ENCODE assay signal across 12 cellular contexts in genomic region chr11:68524681-68525080, GRCh38.
A peak's percentile ranks its signal among the peaks of the same experiment; 100 is the strongest.
DNase-seq lines count a peak whose midpoint lies in the region; ATAC-seq and TF ChIP-seq lines count a peak whose summit lies in the region.
"Had no signal": no experiment of that assay in that cellular context is flagged by ENCODE, and none has a peak within 500 bp of the region (broad histone marks: within the 10 kb centered on the region; RNA-seq: fewer than 3 reads in every experiment).

No MANE protein-coding gene starts in this region.

- H2BK5ac ChIP-seq in mesenchymal stem cell (ENCODE audit: low read depth, low read length, poor library complexity, severe bottlenecking), result no peak overlapping the region

- no peak overlapping the region for H2AFZ ChIP-seq in mesenchymal stem cell (ENCODE audit: low read depth, low read length)

- H3K9me3 Mint-ChIP-seq in dendritic cell treated with granulocyte-macrophage colony-stimulating factor and Interleukin-4, amounts not matched to agents 40 ng/mL and 50 ng/mL, for 4 days, result no peaks in the 10 kb centered on the region

- no peak overlapping the region for H3K9ac ChIP-seq in mesenchymal stem cell (ENCODE audit: low read length)

- peaks cover 36% of the 10 kb centered on the region for H3K4me1 Mint-ChIP-seq in dendritic cell treated with granulocyte-macrophage colony-stimulating factor and Interleukin-4, amounts not matched to agents 40 ng/mL and 50 ng/mL, for 4 days (ENCODE audit: low read depth)

- no peak overlapping the region for H3K18ac ChIP-seq in mesenchymal stem cell (ENCODE audit: low read depth in 1 of 2, low read length in 2 of 2)

- in situ Hi-C loops in transverse colon (cut with MboI; ENCODE audit: low pct_ligation_motif_present in 1 of 4, low pct_unique_long_range_greater_than_20kb in 1 of 4, low sequenced_read_pairs in 3 of 4), result no loop called here

- ATAC-seq in Right ventricle myocardium superior (ENCODE audit: poor library complexity), result peak; percentile 44

- H2BK15ac ChIP-seq in mesenchymal stem cell (ENCODE audit: low read depth, poor library complexity, severe bottlenecking), result no peak overlapping the region

- no peaks in the 10 kb centered on the region for H3K9me3 ChIP-seq in mesenchymal stem cell (ENCODE audit: control insufficient read depth, low read length)
- no peaks in the 10 kb centered on the region for H3K9me3 ChIP-seq in transverse colon
- H3K9me3 ChIP-seq in BE2C, result no peaks in the 10 kb centered on the region
- H3K9me3 ChIP-seq: ovary, SJSA1 had no signal

- intact Hi-C loops in Right ventricle myocardium superior (cut with DNase I), result no loop called here
- intact Hi-C loops in cardiac septum (cut with DNase I), result loop anchor here (5.0 kb wide), 1 partner anchor 57 kb away; no protein-coding TSS in a partner anchor
- intact Hi-C loops in dendritic cell treated with granulocyte-macrophage colony-stimulating factor and Interleukin-4, amounts not matched to agents 40 ng/mL and 50 ng/mL, for 4 days (cut with micrococcal nuclease), result no loop called here
- intact Hi-C loops in transverse colon (cut with DNase I; ENCODE audit: low total_unique reads), result no loop called here

- no peak overlapping the region for H2BK120ac ChIP-seq in mesenchymal stem cell (ENCODE audit: low read depth, low read length)

- H2AK5ac ChIP-seq in mesenchymal stem cell (ENCODE audit: low read length, severe bottlenecking), result no peak overlapping the region

- no peak for TF ChIP-seq POLR2A in transverse colon (IDR thresholded peaks at IDR 0.05)

- peaks cover 98% of the 10 kb centered on the region for H3K36me3 Mint-ChIP-seq in dendritic cell treated with granulocyte-macrophage colony-stimulating factor and Interleukin-4, amounts not matched to agents 40 ng/mL and 50 ng/mL, for 4 days (ENCODE audit: low read depth)

- TF ChIP-seq CTCF in transverse colon (IDR thresholded peaks at IDR 0.05) (no peak), BE2C (IDR thresholded peaks at IDR 0.05; ENCODE audit: low read depth, low read length) (no peak)

- H3K4me3 ChIP-seq in mesenchymal stem cell (ENCODE audit: insufficient read depth in 1 of 2, low read depth in 1 of 2, low read length in 2 of 2) (no peak overlapping the region), transverse colon (no peak overlapping the region), BE2C (ENCODE audit: low read depth, low read length) (no peak overlapping the region)
- H3K4me3 ChIP-seq: ovary, SJSA1 had no signal

- peaks cover 38% of the 10 kb centered on the region for H3K79me1 ChIP-seq in mesenchymal stem cell (replicated peaks; ENCODE audit: low read length, poor library complexity, severe bottlenecking)

- peak overlapping the region; percentile 40 for H3K27ac Mint-ChIP-seq in dendritic cell treated with granulocyte-macrophage colony-stimulating factor and Interleukin-4, amounts not matched to agents 40 ng/mL and 50 ng/mL, for 4 days

- H3K27me3 Mint-ChIP-seq in dendritic cell treated with granulocyte-macrophage colony-stimulating factor and Interleukin-4, amounts not matched to agents 40 ng/mL and 50 ng/mL, for 4 days, result no peaks in the 10 kb centered on the region

- H3K4me2 ChIP-seq in mesenchymal stem cell (ENCODE audit: low read length, poor library complexity, severe bottlenecking), result no peak overlapping the region

- no peak for DNase-seq in Right ventricle myocardium superior
- no peak for DNase-seq in cardiac septum (ENCODE audit: low spot score)
- no peak for DNase-seq in mesenchymal stem cell
- no peak for DNase-seq in transverse colon
- DNase-seq in BE2C, result no peak
- no peak for DNase-seq in DMS114 treated with DMSO at 0.1 percent for 48 hours (lab: John Stamatoyannopoulos, UW; ENCODE audit: unreplicated experiment)
- no peak for DNase-seq in MV-4-11 (lab: John Stamatoyannopoulos, UW)
- DNase-seq: NK-92 treated with Interleukin-12 subunit alpha and Interleukin-12 subunit beta, amount 100 ng/mL, for 24 hours; ovary had no signal

- TF ChIP-seq EP300 in transverse colon (IDR thresholded peaks at IDR 0.05; ENCODE audit: low read depth), result no peak

- H3K14ac ChIP-seq in mesenchymal stem cell (ENCODE audit: low read length in 2 of 2), result peak overlapping the region in 1 of 2 experiments; percentile 77

- no peak overlapping the region for H4K91ac ChIP-seq in mesenchymal stem cell (ENCODE audit: low read length)

- H3K27me3 ChIP-seq in mesenchymal stem cell (ENCODE audit: control insufficient read depth in 1 of 2, insufficient read depth in 1 of 2, low read length in 2 of 2) (no peaks in the 10 kb centered on the region), transverse colon (no peaks in the 10 kb centered on the region), BE2C (no peaks in the 10 kb centered on the region)
- H3K27me3 ChIP-seq: ovary, SJSA1 had no signal

- H3K27ac ChIP-seq in mesenchymal stem cell (ENCODE audit: low read length, poor library complexity, severe bottlenecking) (peak overlapping the region; percentile 1), transverse colon (peak overlapping the region; percentile 68 to 75 (median 69))
- H3K27ac ChIP-seq: HL-60, ovary, SJSA1 had no signal

- 75% methylated on average over 2 of the region's 2 CpGs for WGBS in mesenchymal stem cell
- WGBS in transverse colon (ENCODE audit: low coverage in 1 of 2), 2 donors, result 46 to 50% methylated on average over 2 of the region's 2 CpGs

- no peak overlapping the region for H3K4ac ChIP-seq in mesenchymal stem cell (ENCODE audit: low read depth in 1 of 2, low read length in 2 of 2)

- H2BK12ac ChIP-seq in mesenchymal stem cell (ENCODE audit: low read length in 2 of 2), result no peak overlapping the region

- H3K36me3 ChIP-seq in mesenchymal stem cell (ENCODE audit: control insufficient read depth in 1 of 2, insufficient read depth in 2 of 2, low read depth in 1 of 2, low read length in 2 of 2), result peaks cover 20 to 87% of the 10 kb centered on the region in 2 experiments
- peaks cover 0 to 40% (median 5%) of the 10 kb centered on the region in 4 donors for H3K36me3 ChIP-seq in transverse colon
- peaks cover 88% of the 10 kb centered on the region for H3K36me3 ChIP-seq in BE2C
- H3K36me3 ChIP-seq: ovary had no signal

- H3K4me3 Mint-ChIP-seq in dendritic cell treated with granulocyte-macrophage colony-stimulating factor and Interleukin-4, amounts not matched to agents 40 ng/mL and 50 ng/mL, for 4 days, result no peak overlapping the region

- no peak overlapping the region for H4K8ac ChIP-seq in mesenchymal stem cell (ENCODE audit: low read length)

- H3K4me1 ChIP-seq in mesenchymal stem cell (ENCODE audit: control insufficient read depth, insufficient read depth, low read depth, low read length) (peaks cover 12% of the 10 kb centered on the region), transverse colon (peaks cover 34 to 66% (median 54%) of the 10 kb centered on the region in 4 donors), BE2C (no peaks in the 10 kb centered on the region)
- H3K4me1 ChIP-seq: SJSA1 had no signal

- H3K23ac ChIP-seq in mesenchymal stem cell (ENCODE audit: low read length in 2 of 2), result no peak overlapping the region
